Comparison of ENCODE assay signal across 21 cellular contexts in the genomic region with DNA sequence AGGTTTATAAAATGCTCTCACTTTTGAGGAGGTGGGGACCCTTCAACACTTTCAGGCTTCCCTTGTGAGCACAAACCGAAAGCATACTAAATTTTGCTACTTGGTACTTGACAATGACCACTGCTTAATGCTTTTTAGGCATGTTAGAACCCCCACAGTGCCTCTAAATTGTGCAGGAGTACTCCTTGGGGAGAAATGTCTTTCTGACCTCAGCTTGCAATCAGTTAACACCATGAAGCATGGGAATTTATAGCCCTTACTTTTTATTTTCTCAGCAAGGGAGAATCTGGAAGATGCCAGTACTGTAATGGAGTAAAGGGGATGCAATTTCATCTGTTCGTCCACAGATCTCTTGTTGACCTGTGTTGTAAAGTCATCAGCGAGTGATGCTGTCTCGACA.
DNase-seq lines count a peak whose midpoint lies in the region; ATAC-seq and TF ChIP-seq lines count a peak whose summit lies in the region.
"Had no signal": no experiment of that assay in that cellular context is flagged by ENCODE, and none has a peak within 500 bp of the region (broad histone marks: within the 10 kb centered on the region; RNA-seq: fewer than 3 reads in every experiment).

No MANE protein-coding gene starts in this region.

- H3K79me2 ChIP-seq in mammary epithelial cell (ENCODE audit: insufficient read depth, low read length) (no peaks in the 10 kb centered on the region), PC-3 (ENCODE audit: low read length) (no peaks in the 10 kb centered on the region)

- H3K27ac ChIP-seq in mammary epithelial cell (ENCODE audit: insufficient read depth, low read depth, low read length): no peak overlapping the region
- no peak overlapping the region for H3K27ac ChIP-seq in PC-3 (ENCODE audit: low read length)
- H3K27ac ChIP-seq in colonic mucosa: no peak overlapping the region
- H3K27ac ChIP-seq: 22Rv1; BLaER1 treated with 17β-estradiol and CSF1 and Interleukin-3, amounts not matched to agents 10 nM and 100 nM; GM23248 had no signal

- H3K36me3 ChIP-seq in mammary epithelial cell (ENCODE audit: insufficient read depth, low read length) (no peaks in the 10 kb centered on the region), PC-3 (ENCODE audit: low read depth, low read length) (no peaks in the 10 kb centered on the region), colonic mucosa (no peaks in the 10 kb centered on the region)
- H3K36me3 ChIP-seq: BE2C, HAP-1 had no signal

- no peaks in the 10 kb centered on the region for H3K9me3 Mint-ChIP-seq in MCF 10A (ENCODE audit: unreplicated experiment)

- H3K4me1 ChIP-seq in mammary epithelial cell (ENCODE audit: insufficient read depth, low read length): no peaks in the 10 kb centered on the region
- H3K4me1 ChIP-seq in PC-3 (ENCODE audit: insufficient read depth, low read length): no peaks in the 10 kb centered on the region
- no peaks in the 10 kb centered on the region for H3K4me1 ChIP-seq in colonic mucosa
- H3K4me1 ChIP-seq: BE2C had no signal

- no peaks in the 10 kb centered on the region for H3K4me1 Mint-ChIP-seq in MCF 10A (ENCODE audit: insufficient read depth, unreplicated experiment)
- H3K4me1 Mint-ChIP-seq: CD8-positive, alpha-beta memory T cell had no signal

- CTCF ChIA-PET in mammary epithelial cell (lab: Charles Lee; ENCODE audit: low non-redundant PET) (no interaction called here), MCF 10A (lab: Yijun Ruan, JAX) (no interaction called here), PC-3 (lab: Charles Lee) (no interaction called here)

- H3K4me2 ChIP-seq in mammary epithelial cell (ENCODE audit: insufficient read depth, low read depth, low read length) (no peak overlapping the region), PC-3 (ENCODE audit: low read length) (no peak overlapping the region)
- H3K4me2 ChIP-seq: BLaER1 treated with 17β-estradiol and CSF1 and Interleukin-3, amounts not matched to agents 10 nM and 100 nM had no signal

- in situ Hi-C loops in mammary epithelial cell (cut with MboI; ENCODE audit: low sequenced_read_pairs in 2 of 2): no loop called here

- H3K27me3 Mint-ChIP-seq in MCF 10A (ENCODE audit: insufficient read depth, unreplicated experiment): no peaks in the 10 kb centered on the region
- H3K27me3 Mint-ChIP-seq: CD4-positive, alpha-beta T cell; CD8-positive, alpha-beta memory T cell had no signal

- TF ChIP-seq CTCF in mammary epithelial cell (conservative IDR thresholded peaks at IDR 0.05 in 1 of 2, IDR thresholded peaks at IDR 0.05 in 1 of 2; ENCODE audit: extremely low read depth in 1 of 2, insufficient read depth in 1 of 2, low read depth in 1 of 2, low read length in 2 of 2) (no peak), MCF 10A (IDR thresholded peaks at IDR 0.05; ENCODE audit: unreplicated experiment) (no peak), PC-3 (conservative IDR thresholded peaks at IDR 0.05; ENCODE audit: low read depth, low read length) (no peak), colonic mucosa (IDR thresholded peaks at IDR 0.05) (no peak)

- no peak overlapping the region for H3K4me3 ChIP-seq in mammary epithelial cell (replicated peaks in 1 of 3; ENCODE audit: insufficient read depth in 1 of 3, low read depth in 2 of 3, low read length in 3 of 3)
- H3K4me3 ChIP-seq in PC-3 (ENCODE audit: low read length): no peak overlapping the region
- H3K4me3 ChIP-seq in colonic mucosa: no peak overlapping the region
- H3K4me3 ChIP-seq: BLaER1 treated with 17β-estradiol and CSF1 and Interleukin-3, amounts not matched to agents 10 nM and 100 nM; GM12878; GM23248; HAP-1 had no signal

- no peak for DNase-seq in mammary epithelial cell
- no peak for DNase-seq in MCF 10A (ENCODE audit: unreplicated experiment)
- peak; percentile 8 for DNase-seq in NCI-H69 (lab: John Stamatoyannopoulos, UW)
- DNase-seq in PC-3: no peak
- no peak for DNase-seq in NCI-H1092 (lab: John Stamatoyannopoulos, UW)
- no peak for DNase-seq in colonic mucosa
- DNase-seq in GDM1 (lab: John Stamatoyannopoulos, UW): no peak
- DNase-seq in NCI-H1417 treated with DMSO at 0.1 percent for 48 hours (lab: John Stamatoyannopoulos, UW): no peak
- DNase-seq: ACHN; AML-193; BE2C; CD4-positive, alpha-beta T cell; CD8-positive, alpha-beta memory T cell; DMS 273 treated with DMSO at 0.1 percent for 48 hours; DMS79 treated with DMSO at 0.1 percent for 48 hours; GM23248 had no signal

- no TSS peak for BruUV-seq in mammary epithelial cell (replicated peaks; lab: Mats Ljungman, UMichigan)
- BruUV-seq in MCF 10A (replicated peaks; lab: Mats Ljungman, UMichigan): no TSS peak
- BruUV-seq in PC-3 (replicated peaks; lab: Mats Ljungman, UMichigan): no TSS peak

- H4K20me1 ChIP-seq in mammary epithelial cell (ENCODE audit: insufficient read depth, low read length) (no peaks in the 10 kb centered on the region), PC-3 (ENCODE audit: low read length) (no peaks in the 10 kb centered on the region)
- H4K20me1 ChIP-seq: BLaER1 treated with 17β-estradiol and CSF1 and Interleukin-3, amounts not matched to agents 10 nM and 100 nM had no signal

- no peak overlapping the region for H3K4me3 Mint-ChIP-seq in MCF 10A (ENCODE audit: unreplicated experiment)
- H3K4me3 Mint-ChIP-seq: CD14-positive monocyte; CD4-positive, alpha-beta T cell; CD8-positive, alpha-beta memory T cell had no signal

- no peak for ATAC-seq in PC-3
- ATAC-seq: GM12878 had no signal

- H3K9ac ChIP-seq in mammary epithelial cell (ENCODE audit: insufficient read depth, low read length): no peak overlapping the region
- H3K9ac ChIP-seq in PC-3 (ENCODE audit: low read length): no peak overlapping the region
- H3K9ac ChIP-seq in colonic mucosa (ENCODE audit: low read depth in 2 of 2, low read length in 2 of 2): no peak overlapping the region
- H3K9ac ChIP-seq: BLaER1 treated with 17β-estradiol and CSF1 and Interleukin-3, amounts not matched to agents 10 nM and 100 nM; GM23248 had no signal

- no peaks in the 10 kb centered on the region for H3K9me3 ChIP-seq in mammary epithelial cell (replicated peaks; ENCODE audit: insufficient read depth, low read length)
- no peaks in the 10 kb centered on the region for H3K9me3 ChIP-seq in PC-3 (ENCODE audit: low read length)
- no peaks in the 10 kb centered on the region for H3K9me3 ChIP-seq in colonic mucosa
- H3K9me3 ChIP-seq: BE2C, HAP-1 had no signal

- POLR2A ChIA-PET in MCF 10A (lab: Yijun Ruan, JAX) (no interaction called here), PC-3 (lab: Charles Lee; ENCODE audit: unreplicated experiment) (no interaction called here)

- no peaks in the 10 kb centered on the region for H3K36me3 Mint-ChIP-seq in MCF 10A (ENCODE audit: insufficient read depth, unreplicated experiment)
- H3K36me3 Mint-ChIP-seq: CD14-positive monocyte; CD8-positive, alpha-beta memory T cell had no signal

- H2AFZ ChIP-seq in mammary epithelial cell (ENCODE audit: low read depth, low read length): peak overlapping the region; percentile 32
- 0 out of 2 replicates have a peak overlapping the region, but pooled peaks have one; percentile 25 for H2AFZ ChIP-seq in PC-3 (ENCODE audit: low read length)
- H2AFZ ChIP-seq: GM23248 had no signal

- H3K27me3 ChIP-seq in mammary epithelial cell (ENCODE audit: insufficient read depth, low read length) (no peaks in the 10 kb centered on the region), PC-3 (ENCODE audit: low read length) (no peaks in the 10 kb centered on the region), colonic mucosa (no peaks in the 10 kb centered on the region)
- H3K27me3 ChIP-seq: BE2C; BLaER1 treated with 17β-estradiol and CSF1 and Interleukin-3, amounts not matched to agents 10 nM and 100 nM had no signal

- 76% methylated on average over 4 of the region's 4 CpGs for WGBS in mammary epithelial cell (ENCODE audit: low coverage, missing lambda C conversion rate)

- H3F3A ChIP-seq in PC-3 (ENCODE audit: low read length, unreplicated experiment): no peaks in the 10 kb centered on the region

- no peaks in the 10 kb centered on the region for H3K9me2 ChIP-seq in PC-3 (replicated peaks; ENCODE audit: low read length)

- intact Hi-C loops in mammary epithelial cell (cut with micrococcal nuclease): no loop called here
- intact Hi-C loops in MCF 10A (cut with micrococcal nuclease): no loop called here
- intact Hi-C loops in PC-3 (cut with micrococcal nuclease): no loop called here
- intact Hi-C loops in colonic mucosa (cut with DNase I): no loop called here

- no peak overlapping the region for H3K27ac Mint-ChIP-seq in MCF 10A (ENCODE audit: low read depth, unreplicated experiment)
- H3K27ac Mint-ChIP-seq: CD14-positive monocyte; CD4-positive, alpha-beta T cell; CD8-positive, alpha-beta memory T cell had no signal

- dilution Hi-C loops in mammary epithelial cell (cut with HindIII; ENCODE audit: low sequenced_read_pairs): no loop called here
